Comparison of ENCODE assay signal across 8 cellular contexts in the genomic region with DNA sequence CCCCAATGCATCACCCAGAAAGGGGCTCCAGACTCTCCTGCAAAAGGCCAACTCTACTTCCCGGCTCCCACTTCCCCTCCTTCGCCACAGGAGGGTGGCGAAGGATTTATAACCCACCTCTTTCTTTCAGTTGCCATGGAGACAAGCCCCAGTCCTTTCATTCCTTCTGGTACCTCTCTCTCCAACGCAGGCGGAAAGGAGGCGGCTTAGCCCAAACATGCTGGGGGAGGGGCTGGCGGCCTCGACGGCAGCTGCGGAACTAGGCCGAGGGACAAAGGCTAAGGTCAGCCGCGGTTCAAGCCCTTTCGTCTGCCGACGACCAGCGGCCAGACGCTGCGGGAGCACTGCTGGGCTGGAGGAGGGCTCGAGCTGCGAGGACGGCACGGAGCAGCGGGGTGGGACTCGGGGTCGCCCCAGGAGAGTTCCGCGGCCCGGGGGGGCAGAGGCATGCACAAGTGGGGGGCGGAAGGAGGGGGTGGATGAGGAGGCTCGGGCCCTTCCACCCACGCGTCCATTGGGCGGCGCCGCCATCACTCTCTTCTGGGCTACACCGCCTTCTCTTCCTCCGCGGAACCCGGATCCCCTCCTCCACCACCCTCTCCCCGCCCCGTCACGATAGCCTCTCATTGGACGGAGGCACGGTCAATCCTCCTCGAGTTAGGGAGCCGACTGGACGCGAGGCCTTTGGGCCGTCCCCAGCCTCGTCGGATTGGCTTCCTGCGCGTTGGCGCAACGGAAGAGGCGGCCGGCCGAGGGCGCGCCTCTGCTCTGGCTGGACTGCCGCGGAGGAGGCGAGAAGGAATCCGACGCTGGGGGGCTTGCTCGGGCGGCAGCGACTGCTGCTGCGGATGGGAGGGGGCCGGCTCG. TPM values are rescaled to one million over a fixed set of nuclear protein-coding genes. Genes with fewer than 3 reads are reported as not detected.
DNase-seq lines count a peak whose midpoint lies in the region; ATAC-seq and TF ChIP-seq lines count a peak whose summit lies in the region.

A gene (plus strand): TSS at position 766 of the 867 bp plus-strand sequence.

- peaks cover 22 to 23% of the 10 kb centered on the region in 2 donors for H3K4me1 ChIP-seq in mucosa of rectum (ENCODE audit: control insufficient read depth in 2 of 2, insufficient read depth in 2 of 2, low read length in 2 of 2)

- H3K36me3 Mint-ChIP-seq in activated T-cell treated with anti-CD3 and anti-CD28 coated beads, Interleukin-2, amount 50 U/mL, for 24 hours (ENCODE audit: low read depth) = peaks cover 72% of the 10 kb centered on the region

- TF ChIP-seq CTCF in epithelial cell of proximal tubule (conservative IDR thresholded peaks at IDR 0.05; ENCODE audit: low read depth, low read length) = peak; percentile 53

- peak within 1 kb of the TSS; percentile 91 to 97 for H3K9ac ChIP-seq in mucosa of rectum (ENCODE audit: low read depth in 1 of 2, low read length in 2 of 2)

- H3K4me1 Mint-ChIP-seq in activated T-cell treated with anti-CD3 and anti-CD28 coated beads, Interleukin-2, amount 50 U/mL, for 24 hours (ENCODE audit: low read depth) = peaks cover 50% of the 10 kb centered on the region

- peak within 1 kb of the TSS; percentile 97 for H3K4me3 Mint-ChIP-seq in activated T-cell treated with anti-CD3 and anti-CD28 coated beads, Interleukin-2, amount 50 U/mL, for 24 hours

- peak within 1 kb of the TSS; percentile 88 to 91 for H3K27ac ChIP-seq in mucosa of rectum (ENCODE audit: low read depth in 2 of 2, low read length in 2 of 2)

- DNase-seq in DMS79 treated with DMSO at 0.1 percent for 48 hours (lab: John Stamatoyannopoulos, UW) = peak; percentile 93
- peak; percentile 95 for DNase-seq in KG1 (lab: John Stamatoyannopoulos, UW)
- DNase-seq in activated T-cell treated with anti-CD3 and anti-CD28 coated beads, Interleukin-2, amount 50 U/mL, for 24 hours = peak; percentile 97
- DNase-seq in epithelial cell of proximal tubule (ENCODE audit: low read depth) = peak; percentile 66
- peak; percentile 98 for DNase-seq in stimulated activated CD8-positive, alpha-beta memory T cell treated with anti-CD3 and anti-CD28 coated beads, Interleukin-4, amount 100 ng/mL, for 48 hours

- peak within 1 kb of the TSS; percentile 98 for H3K27ac Mint-ChIP-seq in activated T-cell treated with anti-CD3 and anti-CD28 coated beads, Interleukin-2, amount 50 U/mL, for 24 hours

- H3K4me3 ChIP-seq in epithelial cell of proximal tubule (ENCODE audit: low read depth, low read length) (peak within 1 kb of the TSS; percentile 95), mucosa of rectum (ENCODE audit: low read length in 2 of 2) (peak within 1 kb of the TSS; percentile 91 to 95)

- no peaks in the 10 kb centered on the region for H3K27me3 ChIP-seq in mucosa of rectum (ENCODE audit: control insufficient read depth in 2 of 2, insufficient read depth in 2 of 2, low read length in 2 of 2)

- no peaks in the 10 kb centered on the region for H3K9me3 ChIP-seq in mucosa of rectum (ENCODE audit: control insufficient read depth in 2 of 2, low read length in 2 of 2)

- no peaks in the 10 kb centered on the region for H3K36me3 ChIP-seq in mucosa of rectum (ENCODE audit: control insufficient read depth in 2 of 2, insufficient read depth in 2 of 2, low read length in 2 of 2)

- peak; percentile 91 for ATAC-seq in GM21723 (IDR thresholded peaks at IDR 0.05; ENCODE audit: unreplicated experiment)

- no peaks in the 10 kb centered on the region for H3K27me3 Mint-ChIP-seq in activated T-cell treated with anti-CD3 and anti-CD28 coated beads, Interleukin-2, amount 50 U/mL, for 24 hours

- H3K9me3 Mint-ChIP-seq in activated T-cell treated with anti-CD3 and anti-CD28 coated beads, Interleukin-2, amount 50 U/mL, for 24 hours = no peaks in the 10 kb centered on the region

TF ChIP-seq in PFSK-1, 5 proteins besides CTCF, POLR2A, EP300 and RAD21:
- TF ChIP-seq SIN3A (IDR thresholded peaks at IDR 0.05; ENCODE audit: borderline replicate concordance, insufficient read depth, low read length) (peak; percentile 11; the same call in 1 of the 2 replicates), POLR2AphosphoS5 (IDR thresholded peaks at IDR 0.05; ENCODE audit: low read depth, low read length) (peak; percentile 84), TAF1 (IDR thresholded peaks at IDR 0.05; ENCODE audit: borderline replicate concordance, insufficient read depth, low read length) (no peak), FOXP2 (optimal IDR thresholded peaks at IDR 0.05; ENCODE audit: borderline replicate concordance, extremely low read depth, extremely low read length, insufficient read depth) (no peak)
- TF ChIP-seq, protein P1, sequence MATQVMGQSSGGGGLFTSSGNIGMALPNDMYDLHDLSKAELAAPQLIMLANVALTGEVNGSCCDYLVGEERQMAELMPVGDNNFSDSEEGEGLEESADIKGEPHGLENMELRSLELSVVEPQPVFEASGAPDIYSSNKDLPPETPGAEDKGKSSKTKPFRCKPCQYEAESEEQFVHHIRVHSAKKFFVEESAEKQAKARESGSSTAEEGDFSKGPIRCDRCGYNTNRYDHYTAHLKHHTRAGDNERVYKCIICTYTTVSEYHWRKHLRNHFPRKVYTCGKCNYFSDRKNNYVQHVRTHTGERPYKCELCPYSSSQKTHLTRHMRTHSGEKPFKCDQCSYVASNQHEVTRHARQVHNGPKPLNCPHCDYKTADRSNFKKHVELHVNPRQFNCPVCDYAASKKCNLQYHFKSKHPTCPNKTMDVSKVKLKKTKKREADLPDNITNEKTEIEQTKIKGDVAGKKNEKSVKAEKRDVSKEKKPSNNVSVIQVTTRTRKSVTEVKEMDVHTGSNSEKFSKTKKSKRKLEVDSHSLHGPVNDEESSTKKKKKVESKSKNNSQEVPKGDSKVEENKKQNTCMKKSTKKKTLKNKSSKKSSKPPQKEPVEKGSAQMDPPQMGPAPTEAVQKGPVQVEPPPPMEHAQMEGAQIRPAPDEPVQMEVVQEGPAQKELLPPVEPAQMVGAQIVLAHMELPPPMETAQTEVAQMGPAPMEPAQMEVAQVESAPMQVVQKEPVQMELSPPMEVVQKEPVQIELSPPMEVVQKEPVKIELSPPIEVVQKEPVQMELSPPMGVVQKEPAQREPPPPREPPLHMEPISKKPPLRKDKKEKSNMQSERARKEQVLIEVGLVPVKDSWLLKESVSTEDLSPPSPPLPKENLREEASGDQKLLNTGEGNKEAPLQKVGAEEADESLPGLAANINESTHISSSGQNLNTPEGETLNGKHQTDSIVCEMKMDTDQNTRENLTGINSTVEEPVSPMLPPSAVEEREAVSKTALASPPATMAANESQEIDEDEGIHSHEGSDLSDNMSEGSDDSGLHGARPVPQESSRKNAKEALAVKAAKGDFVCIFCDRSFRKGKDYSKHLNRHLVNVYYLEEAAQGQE (IDR thresholded peaks at IDR 0.05; ENCODE audit: insufficient read depth in 1 of 2, low read depth in 2 of 2, low read length in 2 of 2) = no peak

RNA-seq across cellular contexts. Expression of the gene that starts here (rescaled TPM):
- polyA plus RNA-seq in PFSK-1 (2012; ENCODE audit: insufficient read length, low read depth) = 46.4 TPM
- 29.3 and 45.4 TPM in 2 replicates for total RNA-seq in epithelial cell of proximal tubule

Comparison
In these comparisons a context has a peak if more than half of its experiments do, and no peak if none do; other contexts are left out.
1. Peak in every context shown above with its lines: DNase-seq, ATAC-seq, H3K4me3 ChIP-seq and H3K27ac ChIP-seq.